Comparison of ENCODE assay signal across 8 cellular contexts in genomic region chr19:43562698-43563241, GRCh38. TPM values are rescaled to one million over a fixed set of nuclear protein-coding genes. Genes with fewer than 3 reads are reported as not detected.
DNase-seq lines count a peak whose midpoint lies in the region; ATAC-seq and TF ChIP-seq lines count a peak whose summit lies in the region.

No MANE protein-coding gene starts in this region.

- no peaks in the 10 kb centered on the region for H3K9me2 ChIP-seq in GM23338 (ENCODE audit: insufficient read depth)

- H4K20me1 ChIP-seq in GM23338 (replicated peaks; ENCODE audit: insufficient read depth): no peaks in the 10 kb centered on the region; the same call in 1 of the 2 replicates

- DNase-seq in COR-L47 (lab: John Stamatoyannopoulos, UW) (peak; percentile 84), H4 (ENCODE audit: low spot score) (peak; percentile 97), NCI-H2196 treated with DMSO at 0.1 percent for 48 hours (lab: John Stamatoyannopoulos, UW; ENCODE audit: unreplicated experiment) (peak; percentile 82), GM23338 (ENCODE audit: low spot score) (no peak)
- peak; percentile 57 to 70 for DNase-seq in activated CD4-positive, alpha-beta T cell treated with anti-CD3 and anti-CD28 coated beads, Interleukin-2, amount 50 U/mL, for 48 hours
- DNase-seq in naive thymus-derived CD4-positive, alpha-beta T cell: peak; percentile 43 to 83 (median 75)

- peak overlapping the region; percentile 37 for H3K4me3 Mint-ChIP-seq in dendritic cell treated with granulocyte-macrophage colony-stimulating factor and Interleukin-4, amounts not matched to agents 40 ng/mL and 50 ng/mL, for 4 days
- H3K4me3 Mint-ChIP-seq in naive thymus-derived CD4-positive, alpha-beta T cell: peak overlapping the region; percentile 63 to 97 (median 87)
- peak overlapping the region; percentile 65 for H3K4me3 Mint-ChIP-seq in stimulated activated naive CD8-positive, alpha-beta T cell treated with anti-CD3 and anti-CD28 coated beads, Interleukin-15, Interleukin-2, amounts not matched to agents 100 ng/mL and 50 ng/mL, for 24 hours
- H3K4me3 Mint-ChIP-seq in GM23338: no peak overlapping the region

- POLR2A ChIA-PET in naive thymus-derived CD4-positive, alpha-beta T cell (lab: Charles Lee): interaction anchor here (1.1 to 5.8 kb wide), 4 partner anchors 12 to 33 kb away, joined by 3 to 46 read pairs (median 14); partner anchors contain the start of genes IRGQ, PINLYP, XRCC1 and ZNF575

- peak; percentile 91 for ATAC-seq in naive thymus-derived CD4-positive, alpha-beta T cell
- ATAC-seq in GM23338: no peak

- H3K4me3 ChIP-seq in naive thymus-derived CD4-positive, alpha-beta T cell (ENCODE audit: low read length): peak overlapping the region; percentile 32
- no peak overlapping the region for H3K4me3 ChIP-seq in GM23338

- no peak overlapping the region for H2AFZ ChIP-seq in GM23338

- H3K4me2 ChIP-seq in GM23338: no peak overlapping the region

- no peaks in the 10 kb centered on the region for H3K9me3 ChIP-seq in naive thymus-derived CD4-positive, alpha-beta T cell (ENCODE audit: control insufficient read depth in 2 of 3, low read length in 3 of 3)

- H3K9me3 Mint-ChIP-seq in dendritic cell treated with granulocyte-macrophage colony-stimulating factor and Interleukin-4, amounts not matched to agents 40 ng/mL and 50 ng/mL, for 4 days: no peaks in the 10 kb centered on the region
- H3K9me3 Mint-ChIP-seq in naive thymus-derived CD4-positive, alpha-beta T cell: no peaks in the 10 kb centered on the region
- no peaks in the 10 kb centered on the region for H3K9me3 Mint-ChIP-seq in stimulated activated naive CD8-positive, alpha-beta T cell treated with anti-CD3 and anti-CD28 coated beads, Interleukin-15, Interleukin-2, amounts not matched to agents 100 ng/mL and 50 ng/mL, for 24 hours
- H3K9me3 Mint-ChIP-seq in GM23338: no peaks in the 10 kb centered on the region

- H3K27ac Mint-ChIP-seq in dendritic cell treated with granulocyte-macrophage colony-stimulating factor and Interleukin-4, amounts not matched to agents 40 ng/mL and 50 ng/mL, for 4 days: peak overlapping the region; percentile 71
- H3K27ac Mint-ChIP-seq in naive thymus-derived CD4-positive, alpha-beta T cell: peak overlapping the region; percentile 75 to 99 (median 96)
- H3K27ac Mint-ChIP-seq in stimulated activated naive CD8-positive, alpha-beta T cell treated with anti-CD3 and anti-CD28 coated beads, Interleukin-15, Interleukin-2, amounts not matched to agents 100 ng/mL and 50 ng/mL, for 24 hours: peak overlapping the region; percentile 88
- no peak overlapping the region for H3K27ac Mint-ChIP-seq in GM23338

- CTCF ChIA-PET in naive thymus-derived CD4-positive, alpha-beta T cell (lab: Charles Lee): interaction anchor here (1.1 to 2.2 kb wide), 2 partner anchors 22 to 32 kb away, joined by 4 to 8 read pairs; no protein-coding TSS in a partner anchor

- H3K4me1 Mint-ChIP-seq in dendritic cell treated with granulocyte-macrophage colony-stimulating factor and Interleukin-4, amounts not matched to agents 40 ng/mL and 50 ng/mL, for 4 days (ENCODE audit: low read depth): peaks cover 28% of the 10 kb centered on the region
- peaks cover 33 to 65% (median 63%) of the 10 kb centered on the region in 7 donors for H3K4me1 Mint-ChIP-seq in naive thymus-derived CD4-positive, alpha-beta T cell
- peaks cover 58% of the 10 kb centered on the region for H3K4me1 Mint-ChIP-seq in stimulated activated naive CD8-positive, alpha-beta T cell treated with anti-CD3 and anti-CD28 coated beads, Interleukin-15, Interleukin-2, amounts not matched to agents 100 ng/mL and 50 ng/mL, for 24 hours (ENCODE audit: low read depth)
- no peaks in the 10 kb centered on the region for H3K4me1 Mint-ChIP-seq in GM23338

- peaks cover 51% of the 10 kb centered on the region for H3K36me3 Mint-ChIP-seq in dendritic cell treated with granulocyte-macrophage colony-stimulating factor and Interleukin-4, amounts not matched to agents 40 ng/mL and 50 ng/mL, for 4 days (ENCODE audit: low read depth)
- H3K36me3 Mint-ChIP-seq in naive thymus-derived CD4-positive, alpha-beta T cell: peaks cover 0 to 31% (median 9%) of the 10 kb centered on the region in 5 donors
- peaks cover 42% of the 10 kb centered on the region for H3K36me3 Mint-ChIP-seq in stimulated activated naive CD8-positive, alpha-beta T cell treated with anti-CD3 and anti-CD28 coated beads, Interleukin-15, Interleukin-2, amounts not matched to agents 100 ng/mL and 50 ng/mL, for 24 hours (ENCODE audit: low read depth)
- H3K36me3 Mint-ChIP-seq in GM23338 (ENCODE audit: low read depth): peaks cover 23% of the 10 kb centered on the region

- TF ChIP-seq CTCF in GM23338 (conservative IDR thresholded peaks at IDR 0.05; ENCODE audit: low read depth in 2 of 2): no peak

- intact Hi-C loops in dendritic cell treated with granulocyte-macrophage colony-stimulating factor and Interleukin-4, amounts not matched to agents 40 ng/mL and 50 ng/mL, for 4 days (cut with micrococcal nuclease): loop anchor here (5.0 kb wide), 1 partner anchor 35 kb away; the partner anchor contains the start of genes IRGQ and ZNF576
- intact Hi-C loops in naive thymus-derived CD4-positive, alpha-beta T cell (cut with micrococcal nuclease): loop anchor here (1.0 to 2.0 kb wide), 4 partner anchors 13 to 34 kb away; partner anchors contain the start of genes PINLYP (in 2 of the 2), XRCC1 (in 2 of the 2), ZNF575 (in 2 of the 2) and IRGQ (in 1 of the 2)

- H3K27me3 ChIP-seq in naive thymus-derived CD4-positive, alpha-beta T cell (ENCODE audit: control insufficient read depth in 2 of 2, insufficient read depth in 2 of 2, low read length in 2 of 2): no peaks in the 10 kb centered on the region
- H3K27me3 ChIP-seq in GM23338 (ENCODE audit: insufficient read depth): no peaks in the 10 kb centered on the region

- H3F3A ChIP-seq in GM23338 (replicated peaks; ENCODE audit: low read depth): 0 out of 2 replicates have a peak, but pooled peaks cover 5% of the 10 kb centered on the region

- H3K27ac ChIP-seq in naive thymus-derived CD4-positive, alpha-beta T cell (ENCODE audit: low read depth, low read length): peak overlapping the region; percentile 79
- no peak overlapping the region for H3K27ac ChIP-seq in GM23338 (ENCODE audit: low read depth)

- peaks cover 31 to 40% of the 10 kb centered on the region in 2 donors for H3K4me1 ChIP-seq in naive thymus-derived CD4-positive, alpha-beta T cell (ENCODE audit: control insufficient read depth in 2 of 2, insufficient read depth in 2 of 2, low read length in 2 of 2)
- no peaks in the 10 kb centered on the region for H3K4me1 ChIP-seq in GM23338 (ENCODE audit: insufficient read depth)

- H3K27me3 Mint-ChIP-seq in dendritic cell treated with granulocyte-macrophage colony-stimulating factor and Interleukin-4, amounts not matched to agents 40 ng/mL and 50 ng/mL, for 4 days: no peaks in the 10 kb centered on the region
- no peaks in the 10 kb centered on the region for H3K27me3 Mint-ChIP-seq in naive thymus-derived CD4-positive, alpha-beta T cell
- H3K27me3 Mint-ChIP-seq in stimulated activated naive CD8-positive, alpha-beta T cell treated with anti-CD3 and anti-CD28 coated beads, Interleukin-15, Interleukin-2, amounts not matched to agents 100 ng/mL and 50 ng/mL, for 24 hours: no peaks in the 10 kb centered on the region
- peaks cover 2% of the 10 kb centered on the region for H3K27me3 Mint-ChIP-seq in GM23338 (ENCODE audit: insufficient read depth, low read depth, poor library complexity)

- peaks cover 0 to 19% (median 0%) of the 10 kb centered on the region in 3 experiments for H3K36me3 ChIP-seq in naive thymus-derived CD4-positive, alpha-beta T cell (ENCODE audit: control insufficient read depth in 2 of 3, insufficient read depth in 3 of 3, low read length in 3 of 3)
- no peaks in the 10 kb centered on the region for H3K36me3 ChIP-seq in GM23338 (ENCODE audit: insufficient read depth)

- no peaks in the 10 kb centered on the region for H3K79me2 ChIP-seq in GM23338 (replicated peaks; ENCODE audit: insufficient read depth)

TF ChIP-seq in GM23338, 12 proteins besides CTCF, POLR2A, EP300 and RAD21 (continues in another document):
- TF ChIP-seq JUNB (IDR thresholded peaks at IDR 0.05; ENCODE audit: unreplicated experiment) (no peak), ZNF331 (CRISPR knock-in tag; IDR thresholded peaks at IDR 0.05; ENCODE audit: low read depth) (no peak), STAT1 (IDR thresholded peaks at IDR 0.05; ENCODE audit: unreplicated experiment) (no peak), POLR2AphosphoS5 (IDR thresholded peaks at IDR 0.05; ENCODE audit: low read depth) (no peak)

RNA-seq across cellular contexts. Expression of gene XRCC1, which starts 12.6 kb away (rescaled TPM):
- total RNA-seq in H4 (2014; rRNA removed; shearing (Covaris generic)): 29.2 and 31.0 TPM in 2 replicates
- total RNA-seq in naive thymus-derived CD4-positive, alpha-beta T cell: 10 to 100 TPM; 32.0 to 36.1 (median 35.4) TPM
- polyA plus RNA-seq in naive thymus-derived CD4-positive, alpha-beta T cell: 10 to 100 TPM; 27.2 to 34.8 TPM
- 45.8 and 49.5 TPM in 2 replicates for total RNA-seq in GM23338 (2014; rRNA removed; shearing (Covaris generic))
- 32.0 and 35.3 TPM in 2 replicates for polyA plus RNA-seq in GM23338 (2016; fragmentation: Nextera tagmentation; extraction: Ambion mirVana)

RNA-seq across cellular contexts. Expression of gene PINLYP, which starts 12.8 kb away (rescaled TPM):
- not detected in 2 replicates for total RNA-seq in H4 (2014; rRNA removed; shearing (Covaris generic))
- total RNA-seq in naive thymus-derived CD4-positive, alpha-beta T cell: 1 to 10 TPM in 2 of 5 experiments, under 1 TPM in 3; 0.27 to 5.8 (median 0.59) TPM
- polyA plus RNA-seq in naive thymus-derived CD4-positive, alpha-beta T cell: under 1 TPM in 1 of 2 donors, not detected in 1; 0.49 TPM
- 4.3 and 7.8 TPM in 2 replicates for total RNA-seq in GM23338 (2014; rRNA removed; shearing (Covaris generic))
- polyA plus RNA-seq in GM23338 (2016; fragmentation: Nextera tagmentation; extraction: Ambion mirVana): 11.1 and 12.1 TPM in 2 replicates

RNA-seq across cellular contexts. Expression of gene ZNF575, which starts 29.8 kb away (rescaled TPM):
- not detected in 2 replicates for total RNA-seq in H4 (2014; rRNA removed; shearing (Covaris generic))
- total RNA-seq in naive thymus-derived CD4-positive, alpha-beta T cell: 10 to 100 TPM in 2 of 5 experiments, 1 to 10 TPM in 3; 4.5 to 10.7 (median 5.6) TPM
- 1 to 10 TPM; 2.7 to 3.5 TPM for polyA plus RNA-seq in naive thymus-derived CD4-positive, alpha-beta T cell
- total RNA-seq in GM23338 (2014; rRNA removed; shearing (Covaris generic)): 0.10 TPM in 1 of 2 replicates, not detected in the other
- 0.42 and 0.65 TPM in 2 replicates for polyA plus RNA-seq in GM23338 (2016; fragmentation: Nextera tagmentation; extraction: Ambion mirVana)

RNA-seq across cellular contexts. Expression of gene IRGQ, which starts 33.2 kb away (rescaled TPM):
- 20.6 and 22.4 TPM in 2 replicates for total RNA-seq in H4 (2014; rRNA removed; shearing (Covaris generic))
- 10 to 100 TPM; 13.5 to 43.8 (median 18.9) TPM for total RNA-seq in naive thymus-derived CD4-positive, alpha-beta T cell
- 1 to 10 TPM in 1 of 2 donors, under 1 TPM in 1; 0.32 to 1.1 TPM for polyA plus RNA-seq in naive thymus-derived CD4-positive, alpha-beta T cell
- total RNA-seq in GM23338 (2014; rRNA removed; shearing (Covaris generic)): 49.6 and 72.7 TPM in 2 replicates
- 8.4 and 8.7 TPM in 2 replicates for polyA plus RNA-seq in GM23338 (2016; fragmentation: Nextera tagmentation; extraction: Ambion mirVana)

RNA-seq across cellular contexts. Expression of gene ZNF576, which starts 33.6 kb away (rescaled TPM):
- 12.5 and 17.7 TPM in 2 replicates for total RNA-seq in H4 (2014; rRNA removed; shearing (Covaris generic))
- 10 to 100 TPM in 4 of 5 experiments, 1 to 10 TPM in 1; 9.4 to 20.6 (median 19.5) TPM for total RNA-seq in naive thymus-derived CD4-positive, alpha-beta T cell
- polyA plus RNA-seq in naive thymus-derived CD4-positive, alpha-beta T cell: 10 to 100 TPM in 1 of 2 donors, 1 to 10 TPM in 1; 8.6 to 15.7 TPM
- total RNA-seq in GM23338 (2014; rRNA removed; shearing (Covaris generic)): 5.9 and 14.1 TPM in 2 replicates
- polyA plus RNA-seq in GM23338 (2016; fragmentation: Nextera tagmentation; extraction: Ambion mirVana): 15.5 and 16.9 TPM in 2 replicates
